In the genomic region with DNA sequence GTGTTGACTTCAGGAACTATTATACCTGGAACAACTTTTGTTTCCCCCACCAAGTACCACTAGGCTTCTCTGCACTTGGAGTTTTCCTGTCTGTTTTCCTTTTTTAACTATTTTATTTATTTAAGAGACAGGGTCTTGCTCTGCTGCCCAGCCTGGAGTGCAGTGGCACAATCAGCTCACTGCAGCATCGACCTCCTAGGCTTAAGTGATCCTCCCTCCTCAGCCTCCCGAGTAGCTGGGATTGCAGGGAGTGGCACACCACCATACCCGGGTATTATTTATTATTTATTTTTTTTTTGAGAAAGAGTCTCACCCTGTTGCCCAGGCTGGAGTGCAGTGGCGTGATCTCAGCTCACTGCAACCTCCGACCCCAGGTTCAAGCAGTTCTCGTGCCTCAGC, we compare ENCODE assay signal across 16 cellular contexts. TPM values are rescaled to one million over a fixed set of nuclear protein-coding genes. Genes with fewer than 3 reads are reported as not detected.
A peak's percentile ranks its signal among the peaks of the same experiment; 100 is the strongest.
DNase-seq lines count a peak whose midpoint lies in the region; ATAC-seq, FAIRE-seq and TF ChIP-seq lines count a peak whose summit lies in the region.
"Had no signal": no experiment of that assay in that cellular context is flagged by ENCODE, and none has a peak within 500 bp of the region (broad histone marks: within the 10 kb centered on the region; RNA-seq: fewer than 3 reads in every experiment).

No MANE protein-coding gene starts in this region.

- H3K27me3 Mint-ChIP-seq in activated CD8-positive, alpha-beta memory T cell treated with anti-CD3 and anti-CD28 coated beads, Interleukin-2, amount 10 ng/mL, durations not matched to agents 7 days and 5 days, result peaks cover 29% of the 10 kb centered on the region

- H3K4me3 ChIP-seq in K562, result no peak overlapping the region
- H3K4me3 ChIP-seq: prostate gland had no signal

- CTCF ChIA-PET in activated CD8-positive, alpha-beta memory T cell treated with anti-CD3 and anti-CD28 coated beads, Interleukin-2, amount 10 ng/mL, durations not matched to agents 7 days and 5 days (lab: Charles Lee), result interaction anchor here (1.0 to 9.5 kb wide), 6 partner anchors 8 to 157 kb away, joined by 3 to 137 read pairs (median 4); partner anchors contain the start of genes FBXO24, LRCH4, MOSPD3 and POP7
- CTCF ChIA-PET in K562 (lab: Yijun Ruan, JAX; ENCODE audit: low intra/inter-chr PET ratio), result no interaction called here

- DNase-seq in activated CD8-positive, alpha-beta memory T cell treated with anti-CD3 and anti-CD28 coated beads, Interleukin-2, amount 10 ng/mL, durations not matched to agents 7 days and 5 days, result no peak
- no peak for DNase-seq in activated CD8-positive, alpha-beta memory T cell treated with anti-CD3 and anti-CD28 coated beads, Interleukin-2, amount 50 U/mL, for 48 hours
- no peak for DNase-seq in K562 (ENCODE audit: extremely low read depth in 1 of 4, low spot score in 3 of 4)
- DNase-seq in stimulated activated effector memory CD8-positive, alpha-beta T cell treated with anti-CD3 and anti-CD28 coated beads, Interleukin-12 subunit alpha, Interleukin-12 subunit beta, amount 100 ng/mL, for 72 hours (ENCODE audit: low spot score in 2 of 2), result no peak
- DNase-seq: amygdala, mesendoderm, NCI-H187, NCI-H774, Right ventricle myocardium superior had no signal

- WGBS in K562 (ENCODE audit: insufficient coverage, low coverage, missing lambda C conversion rate), result 58% methylated on average over 6 of the region's 6 CpGs

- no peak for TF ChIP-seq POLR2A in K562 (conservative IDR thresholded peaks at IDR 0.05)

- peaks cover 5% of the 10 kb centered on the region for H3K36me3 Mint-ChIP-seq in activated CD8-positive, alpha-beta memory T cell treated with anti-CD3 and anti-CD28 coated beads, Interleukin-2, amount 10 ng/mL, durations not matched to agents 7 days and 5 days
- H3K36me3 Mint-ChIP-seq in stimulated activated effector memory CD8-positive, alpha-beta T cell treated with anti-CD3 and anti-CD28 coated beads, Interleukin-12 subunit alpha, Interleukin-12 subunit beta, amount 100 ng/mL, for 72 hours, result peaks cover 27% of the 10 kb centered on the region

- peaks cover 6% of the 10 kb centered on the region for H4K20me1 ChIP-seq in K562 (replicated peaks; ENCODE audit: control insufficient read depth, insufficient read depth, low read length)

- no peak overlapping the region for H3K9ac ChIP-seq in K562 (ENCODE audit: insufficient read depth in 1 of 2, low read depth in 2 of 2, low read length in 2 of 2)
- H3K9ac ChIP-seq: KMS-11 had no signal

- peaks cover 8 to 12% of the 10 kb centered on the region in 2 experiments for H3K27me3 ChIP-seq in K562 (ENCODE audit: control insufficient read depth in 2 of 2, insufficient read depth in 2 of 2, low read length in 2 of 2)

- H3K4me3 Mint-ChIP-seq in activated CD8-positive, alpha-beta memory T cell treated with anti-CD3 and anti-CD28 coated beads, Interleukin-2, amount 10 ng/mL, durations not matched to agents 7 days and 5 days, result peak overlapping the region; percentile 14
- H3K4me3 Mint-ChIP-seq in stimulated activated effector memory CD8-positive, alpha-beta T cell treated with anti-CD3 and anti-CD28 coated beads, Interleukin-12 subunit alpha, Interleukin-12 subunit beta, amount 100 ng/mL, for 72 hours, result peak overlapping the region; percentile 48

- intact Hi-C loops in K562 (cut with micrococcal nuclease), result no loop called here

- H3K36me3 ChIP-seq in K562 (ENCODE audit: control insufficient read depth, insufficient read depth, low read length), result peaks cover 3% of the 10 kb centered on the region; the same call in 1 of the 3 replicates
- H3K36me3 ChIP-seq: prostate gland had no signal

- TF ChIP-seq EP300 in K562 (IDR thresholded peaks at IDR 0.05; ENCODE audit: low read length), result no peak

- H3K9me3 ChIP-seq in K562 (replicated peaks; ENCODE audit: control insufficient read depth, insufficient read depth, low read depth, low read length), result no peaks in the 10 kb centered on the region
- H3K9me3 ChIP-seq: prostate gland had no signal

- no TSS peak for BruUV-seq in K562 (replicated peaks; lab: Mats Ljungman, UMichigan)

- POLR2A ChIA-PET in K562 (lab: Yijun Ruan, JAX), result interaction anchor here (0.6 to 2.0 kb wide), 5 partner anchors 10 to 362 kb away, joined by 3 to 7 read pairs (median 4); partner anchors contain the start of gene POP7

- H3K27ac Mint-ChIP-seq in activated CD8-positive, alpha-beta memory T cell treated with anti-CD3 and anti-CD28 coated beads, Interleukin-2, amount 10 ng/mL, durations not matched to agents 7 days and 5 days, result no peak overlapping the region
- no peak overlapping the region for H3K27ac Mint-ChIP-seq in stimulated activated effector memory CD8-positive, alpha-beta T cell treated with anti-CD3 and anti-CD28 coated beads, Interleukin-12 subunit alpha, Interleukin-12 subunit beta, amount 100 ng/mL, for 72 hours

- peaks cover 15 to 32% of the 10 kb centered on the region in 2 experiments for H3K4me1 ChIP-seq in K562 (replicated peaks in 1 of 2; ENCODE audit: control insufficient read depth in 2 of 2, insufficient read depth in 2 of 2, low read length in 2 of 2)

- no peaks in the 10 kb centered on the region for H3K9me3 Mint-ChIP-seq in activated CD8-positive, alpha-beta memory T cell treated with anti-CD3 and anti-CD28 coated beads, Interleukin-2, amount 10 ng/mL, durations not matched to agents 7 days and 5 days (ENCODE audit: low read depth)
- H3K9me3 Mint-ChIP-seq in stimulated activated effector memory CD8-positive, alpha-beta T cell treated with anti-CD3 and anti-CD28 coated beads, Interleukin-12 subunit alpha, Interleukin-12 subunit beta, amount 100 ng/mL, for 72 hours, result no peaks in the 10 kb centered on the region

- FAIRE-seq in K562 (lab: Jason Lieb, UNC), result no peak
- FAIRE-seq: D721Med had no signal

- ATAC-seq in activated CD8-positive, alpha-beta memory T cell treated with anti-CD3 and anti-CD28 coated beads, Interleukin-2, amount 10 ng/mL, durations not matched to agents 7 days and 5 days, result no peak
- ATAC-seq in K562 (no peak), HG02623 (IDR thresholded peaks at IDR 0.05; ENCODE audit: unreplicated experiment) (no peak), HG03520 (IDR thresholded peaks at IDR 0.05; ENCODE audit: unreplicated experiment) (no peak)
- no peak for ATAC-seq in stimulated activated effector memory CD8-positive, alpha-beta T cell treated with anti-CD3 and anti-CD28 coated beads, Interleukin-12 subunit alpha, Interleukin-12 subunit beta, amount 100 ng/mL, for 72 hours

- no peak for TF ChIP-seq CTCF in K562 (IDR thresholded peaks at IDR 0.05 in 2 of 3, conservative IDR thresholded peaks at IDR 0.05 in 1 of 3; ENCODE audit: insufficient read depth in 2 of 3, low read depth in 1 of 3, low read length in 3 of 3)

- H3K9me1 ChIP-seq in K562 (ENCODE audit: control insufficient read depth, insufficient read depth, low read length), result no peaks in the 10 kb centered on the region

- peaks cover 26% of the 10 kb centered on the region for H3K79me2 ChIP-seq in K562 (ENCODE audit: control insufficient read depth, insufficient read depth, low read length)

- H3K27ac ChIP-seq in K562 (ENCODE audit: extremely low read depth, low read depth, low read length), result no peak overlapping the region
- H3K27ac ChIP-seq: KMS-11, prostate gland had no signal

- no peak overlapping the region for H3K4me2 ChIP-seq in K562 (ENCODE audit: insufficient read depth, low read length)
- H3K4me2 ChIP-seq: KMS-11 had no signal

- peak overlapping the region; percentile 48 for H2AFZ ChIP-seq in K562 (ENCODE audit: low read depth, low read length)

- in situ Hi-C loops in K562 (cut with MboI), result no loop called here

- peaks cover 27% of the 10 kb centered on the region for H3K4me1 Mint-ChIP-seq in activated CD8-positive, alpha-beta memory T cell treated with anti-CD3 and anti-CD28 coated beads, Interleukin-2, amount 10 ng/mL, durations not matched to agents 7 days and 5 days
- peaks cover 34% of the 10 kb centered on the region for H3K4me1 Mint-ChIP-seq in stimulated activated effector memory CD8-positive, alpha-beta T cell treated with anti-CD3 and anti-CD28 coated beads, Interleukin-12 subunit alpha, Interleukin-12 subunit beta, amount 100 ng/mL, for 72 hours

- TF ChIP-seq RAD21 in K562 (CRISPR knock-in tag; conservative IDR thresholded peaks at IDR 0.05 in 1 of 2, IDR thresholded peaks at IDR 0.05 in 1 of 2), result no peak

RNA-seq across cellular contexts. Expression of gene GIGYF1, which starts 2.1 kb away (rescaled TPM):
- total RNA-seq in activated CD8-positive, alpha-beta memory T cell treated with anti-CD3 and anti-CD28 coated beads, Interleukin-2, amount 10 ng/mL, durations not matched to agents 7 days and 5 days, result 10 to 100 TPM; 47.1 to 53.4 TPM
- total RNA-seq in K562 (2011; cell fraction: chromatin; rRNA removed; ENCODE audit: low replicate concordance), result 84.5 and 200 TPM in 2 replicates
- 145 and 152 TPM in 2 replicates for total RNA-seq in K562 (2011; cell fraction: nucleolus; rRNA removed)
- total RNA-seq in K562 (2011; cell fraction: nucleoplasm; rRNA removed), result 94.7 and 102 TPM in 2 replicates
- total RNA-seq in K562 (2014; rRNA removed), result 30.6 and 33.6 TPM in 2 replicates
- total RNA-seq in K562 (2014; rRNA removed; fragmentation: Illumina TruSeq; extraction: Trizol), result 7.7 and 8.0 TPM in 2 replicates
- total RNA-seq in K562 (2015; rRNA removed; fragmentation: Illumina TruSeq; extraction: Trizol), result 20.0 and 21.0 TPM in 2 replicates
- total RNA-seq in K562 (2021), result 57.8 and 76.2 TPM in 2 replicates
- 9.7 and 12.7 TPM in 2 replicates for polyA plus RNA-seq in K562 (2011; rRNA removed)
- polyA plus RNA-seq in K562 (2011; cell fraction: cytosol; rRNA removed), result 7.7 and 14.4 TPM in 2 replicates
- 110 and 242 TPM in 2 replicates for polyA plus RNA-seq in K562 (2011; cell fraction: nucleus; rRNA removed)
- polyA plus RNA-seq in K562 (2012), result 26.8 and 38.9 TPM in 2 replicates
- polyA plus RNA-seq in K562 (2014; fragmentation: Illumina TruSeq; extraction: Trizol), result 16.8 and 24.3 TPM in 2 replicates
- polyA plus RNA-seq in K562 (2014; fragmentation: Nextera tagmentation; extraction: Ambion mirVana), result 1 to 10 TPM in 1 of 2 experiments, under 1 TPM in 1; 0.56 to 1.6 TPM
- polyA plus RNA-seq in K562 (2014; rRNA removed), result 39.5 and 59.2 TPM in 2 replicates
- polyA minus RNA-seq in K562 (2011; rRNA and poly(A)+ RNA removed), result 3.1 and 4.1 TPM in 2 replicates
- 11.6 and 11.9 TPM in 2 replicates for polyA minus RNA-seq in K562 (2011; cell fraction: cytosol; rRNA and poly(A)+ RNA removed)
- 40.9 and 52.5 TPM in 2 replicates for polyA minus RNA-seq in K562 (2011; cell fraction: nucleus; rRNA and poly(A)+ RNA removed)

RNA-seq across cellular contexts. Expression of gene POP7, which starts 9.8 kb away (rescaled TPM):
- total RNA-seq in activated CD8-positive, alpha-beta memory T cell treated with anti-CD3 and anti-CD28 coated beads, Interleukin-2, amount 10 ng/mL, durations not matched to agents 7 days and 5 days, result 10 to 100 TPM; 43.6 to 53.4 TPM
- 7.9 and 28.1 TPM in 2 replicates for total RNA-seq in K562 (2011; cell fraction: chromatin; rRNA removed; ENCODE audit: low replicate concordance)
- 39.7 and 46.0 TPM in 2 replicates for total RNA-seq in K562 (2011; cell fraction: nucleolus; rRNA removed)
- 24.5 and 27.6 TPM in 2 replicates for total RNA-seq in K562 (2011; cell fraction: nucleoplasm; rRNA removed)
- total RNA-seq in K562 (2014; rRNA removed) (150 and 214 TPM in 2 replicates), K562 (2014; rRNA removed; fragmentation: Illumina TruSeq; extraction: Trizol) (46.7 and 49.9 TPM in 2 replicates), K562 (2015; rRNA removed; fragmentation: Illumina TruSeq; extraction: Trizol) (115 TPM in 2 replicates), K562 (2021) (109 TPM in 2 replicates)
- polyA plus RNA-seq in K562 (2011; rRNA removed) (43.3 and 68.9 TPM in 2 replicates), K562 (2014; fragmentation: Illumina TruSeq; extraction: Trizol) (46.0 and 87.4 TPM in 2 replicates), K562 (2014; fragmentation: Nextera tagmentation; extraction: Ambion mirVana) (10 to 100 TPM; 11.5 to 27.1 TPM), K562 (2014; rRNA removed) (163 and 191 TPM in 2 replicates)
- 72.5 and 209 TPM in 2 replicates for polyA plus RNA-seq in K562 (2011; cell fraction: cytosol; rRNA removed)
- polyA plus RNA-seq in K562 (2011; cell fraction: nucleus; rRNA removed), result 33.6 and 51.3 TPM in 2 replicates
- 73.1 and 110 TPM in 2 replicates for polyA plus RNA-seq in K562 (2012)
- polyA minus RNA-seq in K562 (2011; rRNA and poly(A)+ RNA removed), result 7.4 and 14.3 TPM in 2 replicates
- 17.0 and 39.1 TPM in 2 replicates for polyA minus RNA-seq in K562 (2011; cell fraction: cytosol; rRNA and poly(A)+ RNA removed)
- 11.8 and 12.6 TPM in 2 replicates for polyA minus RNA-seq in K562 (2011; cell fraction: nucleus; rRNA and poly(A)+ RNA removed)

RNA-seq across cellular contexts. Expression of gene GNB2, which starts 22.6 kb away (rescaled TPM):
- 100 to 1,000 TPM; 243 to 271 TPM for total RNA-seq in activated CD8-positive, alpha-beta memory T cell treated with anti-CD3 and anti-CD28 coated beads, Interleukin-2, amount 10 ng/mL, durations not matched to agents 7 days and 5 days
- 52.2 and 165 TPM in 2 replicates for total RNA-seq in K562 (2011; cell fraction: chromatin; rRNA removed; ENCODE audit: low replicate concordance)
- 119 and 144 TPM in 2 replicates for total RNA-seq in K562 (2011; cell fraction: nucleolus; rRNA removed)
- total RNA-seq in K562 (2011; cell fraction: nucleoplasm; rRNA removed), result 70.5 and 76.0 TPM in 2 replicates
- total RNA-seq in K562 (2014; rRNA removed) (125 and 171 TPM in 2 replicates), K562 (2014; rRNA removed; fragmentation: Illumina TruSeq; extraction: Trizol) (25.4 and 37.1 TPM in 2 replicates), K562 (2015; rRNA removed; fragmentation: Illumina TruSeq; extraction: Trizol) (74.1 and 78.5 TPM in 2 replicates), K562 (2021) (320 and 323 TPM in 2 replicates)
- polyA plus RNA-seq in K562 (2011; rRNA removed) (83.8 and 104 TPM in 2 replicates), K562 (2014; fragmentation: Illumina TruSeq; extraction: Trizol) (212 and 251 TPM in 2 replicates), K562 (2014; fragmentation: Nextera tagmentation; extraction: Ambion mirVana) (1 to 10 TPM in 1 of 2 experiments, under 1 TPM in 1; 0.65 to 5.2 TPM), K562 (2014; rRNA removed) (189 and 193 TPM in 2 replicates)
- 142 and 275 TPM in 2 replicates for polyA plus RNA-seq in K562 (2011; cell fraction: cytosol; rRNA removed)
- 125 and 179 TPM in 2 replicates for polyA plus RNA-seq in K562 (2011; cell fraction: nucleus; rRNA removed)
- 243 and 314 TPM in 2 replicates for polyA plus RNA-seq in K562 (2012)
- 21.4 and 50.9 TPM in 2 replicates for polyA minus RNA-seq in K562 (2011; rRNA and poly(A)+ RNA removed)
- 89.4 and 98.0 TPM in 2 replicates for polyA minus RNA-seq in K562 (2011; cell fraction: cytosol; rRNA and poly(A)+ RNA removed)
- 23.0 and 27.4 TPM in 2 replicates for polyA minus RNA-seq in K562 (2011; cell fraction: nucleus; rRNA and poly(A)+ RNA removed)

RNA-seq across cellular contexts. Expression of gene EPO, which starts 24.1 kb away (rescaled TPM):
- total RNA-seq in activated CD8-positive, alpha-beta memory T cell treated with anti-CD3 and anti-CD28 coated beads, Interleukin-2, amount 10 ng/mL, durations not matched to agents 7 days and 5 days, result not detected
- total RNA-seq in K562 (2011; cell fraction: chromatin; rRNA removed; ENCODE audit: low replicate concordance), result 0.60 TPM in 1 of 2 replicates, not detected in the other
- 0.26 and 0.33 TPM in 2 replicates for total RNA-seq in K562 (2011; cell fraction: nucleolus; rRNA removed)
- total RNA-seq in K562 (2011; cell fraction: nucleoplasm; rRNA removed), result not detected in 2 replicates
- total RNA-seq in K562 (2014; rRNA removed) (0.20 TPM in 1 of 2 replicates, not detected in the other), K562 (2014; rRNA removed; fragmentation: Illumina TruSeq; extraction: Trizol) (not detected in 2 replicates), K562 (2015; rRNA removed; fragmentation: Illumina TruSeq; extraction: Trizol) (not detected in 2 replicates), K562 (2021) (not detected in 2 replicates)
- polyA plus RNA-seq in K562 (2011; rRNA removed) (0.07 and 0.20 TPM in 2 replicates), K562 (2014; fragmentation: Illumina TruSeq; extraction: Trizol) (not detected in 2 replicates), K562 (2014; fragmentation: Nextera tagmentation; extraction: Ambion mirVana) (under 1 TPM in 1 of 2 experiments, not detected in 1; 0.06 TPM), K562 (2014; rRNA removed) (0.41 TPM in 1 of 2 replicates, not detected in the other)
- polyA plus RNA-seq in K562 (2011; cell fraction: cytosol; rRNA removed), result 0.12 and 0.15 TPM in 2 replicates
- polyA plus RNA-seq in K562 (2011; cell fraction: nucleus; rRNA removed), result 0.29 and 0.53 TPM in 2 replicates
- 0.10 TPM in 1 of 2 replicates, not detected in the other for polyA plus RNA-seq in K562 (2012)
- polyA minus RNA-seq in K562 (2011; rRNA and poly(A)+ RNA removed), result not detected in 2 replicates
- polyA minus RNA-seq in K562 (2011; cell fraction: cytosol; rRNA and poly(A)+ RNA removed), result not detected in 2 replicates
- not detected in 2 replicates for polyA minus RNA-seq in K562 (2011; cell fraction: nucleus; rRNA and poly(A)+ RNA removed)
- total RNA-seq: Right ventricle myocardium superior, urinary bladder had no signal
- polyA plus RNA-seq: urinary bladder had no signal

RNA-seq across cellular contexts. Expression of gene ZAN, which starts 37.3 kb away (rescaled TPM):
- not detected for total RNA-seq in activated CD8-positive, alpha-beta memory T cell treated with anti-CD3 and anti-CD28 coated beads, Interleukin-2, amount 10 ng/mL, durations not matched to agents 7 days and 5 days
- total RNA-seq in K562 (2011; cell fraction: chromatin; rRNA removed; ENCODE audit: low replicate concordance), result not detected in 2 replicates
- total RNA-seq in K562 (2011; cell fraction: nucleolus; rRNA removed), result not detected in 2 replicates
- total RNA-seq in K562 (2011; cell fraction: nucleoplasm; rRNA removed), result not detected in 2 replicates
- not detected in 2 replicates for total RNA-seq in K562 (2014; rRNA removed)
- not detected in 2 replicates for total RNA-seq in K562 (2014; rRNA removed; fragmentation: Illumina TruSeq; extraction: Trizol)
- total RNA-seq in K562 (2015; rRNA removed; fragmentation: Illumina TruSeq; extraction: Trizol), result not detected in 2 replicates
- not detected in 2 replicates for total RNA-seq in K562 (2021)
- polyA plus RNA-seq in K562 (2011; rRNA removed), result not detected in 2 replicates
- not detected in 2 replicates for polyA plus RNA-seq in K562 (2011; cell fraction: cytosol; rRNA removed)
- polyA plus RNA-seq in K562 (2011; cell fraction: nucleus; rRNA removed), result 0.01 TPM in 1 of 2 replicates, not detected in the other
- not detected in 2 replicates for polyA plus RNA-seq in K562 (2012)
- not detected in 2 replicates for polyA plus RNA-seq in K562 (2014; fragmentation: Illumina TruSeq; extraction: Trizol)
- polyA plus RNA-seq in K562 (2014; fragmentation: Nextera tagmentation; extraction: Ambion mirVana), result not detected
- not detected in 2 replicates for polyA plus RNA-seq in K562 (2014; rRNA removed)
- not detected in 2 replicates for polyA minus RNA-seq in K562 (2011; rRNA and poly(A)+ RNA removed)
- polyA minus RNA-seq in K562 (2011; cell fraction: cytosol; rRNA and poly(A)+ RNA removed), result not detected in 2 replicates
- polyA minus RNA-seq in K562 (2011; cell fraction: nucleus; rRNA and poly(A)+ RNA removed), result not detected in 2 replicates
- total RNA-seq: A673, Right ventricle myocardium superior, urinary bladder had no signal
- polyA plus RNA-seq: urinary bladder had no signal
